ENCODE assay signal across 1 cellular context in genomic region chr6:41047745-41048742, GRCh38.
TF ChIP-seq lines count a peak whose summit lies in the region.

No MANE protein-coding gene starts in this region.

TF ChIP-seq in HepG2, 621 proteins besides CTCF, POLR2A, EP300 and RAD21:
- TF ChIP-seq FOSL2 (CRISPR knock-in tag; IDR thresholded peaks at IDR 0.05) (no peak), TCF7 (IDR thresholded peaks at IDR 0.05; ENCODE audit: low read depth) (peak; percentile 28; the same call in 1 of the 2 replicates), ZBTB33 (CRISPR knock-in tag; IDR thresholded peaks at IDR 0.05) (peak; percentile 58; the same call in 1 of the 2 replicates), RFX1 (IDR thresholded peaks at IDR 0.05) (peak; percentile 42; the same call in 1 of the 2 replicates)
- TF ChIP-seq, protein P1, sequence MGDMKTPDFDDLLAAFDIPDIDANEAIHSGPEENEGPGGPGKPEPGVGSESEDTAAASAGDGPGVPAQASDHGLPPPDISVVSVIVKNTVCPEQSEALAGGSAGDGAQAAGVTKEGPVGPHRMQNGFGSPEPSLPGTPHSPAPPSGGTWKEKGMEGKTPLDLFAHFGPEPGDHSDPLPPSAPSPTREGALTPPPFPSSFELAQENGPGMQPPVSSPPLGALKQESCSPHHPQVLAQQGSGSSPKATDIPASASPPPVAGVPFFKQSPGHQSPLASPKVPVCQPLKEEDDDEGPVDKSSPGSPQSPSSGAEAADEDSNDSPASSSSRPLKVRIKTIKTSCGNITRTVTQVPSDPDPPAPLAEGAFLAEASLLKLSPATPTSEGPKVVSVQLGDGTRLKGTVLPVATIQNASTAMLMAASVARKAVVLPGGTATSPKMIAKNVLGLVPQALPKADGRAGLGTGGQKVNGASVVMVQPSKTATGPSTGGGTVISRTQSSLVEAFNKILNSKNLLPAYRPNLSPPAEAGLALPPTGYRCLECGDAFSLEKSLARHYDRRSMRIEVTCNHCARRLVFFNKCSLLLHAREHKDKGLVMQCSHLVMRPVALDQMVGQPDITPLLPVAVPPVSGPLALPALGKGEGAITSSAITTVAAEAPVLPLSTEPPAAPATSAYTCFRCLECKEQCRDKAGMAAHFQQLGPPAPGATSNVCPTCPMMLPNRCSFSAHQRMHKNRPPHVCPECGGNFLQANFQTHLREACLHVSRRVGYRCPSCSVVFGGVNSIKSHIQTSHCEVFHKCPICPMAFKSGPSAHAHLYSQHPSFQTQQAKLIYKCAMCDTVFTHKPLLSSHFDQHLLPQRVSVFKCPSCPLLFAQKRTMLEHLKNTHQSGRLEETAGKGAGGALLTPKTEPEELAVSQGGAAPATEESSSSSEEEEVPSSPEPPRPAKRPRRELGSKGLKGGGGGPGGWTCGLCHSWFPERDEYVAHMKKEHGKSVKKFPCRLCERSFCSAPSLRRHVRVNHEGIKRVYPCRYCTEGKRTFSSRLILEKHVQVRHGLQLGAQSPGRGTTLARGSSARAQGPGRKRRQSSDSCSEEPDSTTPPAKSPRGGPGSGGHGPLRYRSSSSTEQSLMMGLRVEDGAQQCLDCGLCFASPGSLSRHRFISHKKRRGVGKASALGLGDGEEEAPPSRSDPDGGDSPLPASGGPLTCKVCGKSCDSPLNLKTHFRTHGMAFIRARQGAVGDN (CRISPR knock-in tag; IDR thresholded peaks at IDR 0.05) = peak; percentile 41; the same call in 1 of the 2 replicates
TF ChIP-seq in HepG2: peak in this region for 4.
